15 cellular contexts compared by ENCODE assay signal in the genomic region with DNA sequence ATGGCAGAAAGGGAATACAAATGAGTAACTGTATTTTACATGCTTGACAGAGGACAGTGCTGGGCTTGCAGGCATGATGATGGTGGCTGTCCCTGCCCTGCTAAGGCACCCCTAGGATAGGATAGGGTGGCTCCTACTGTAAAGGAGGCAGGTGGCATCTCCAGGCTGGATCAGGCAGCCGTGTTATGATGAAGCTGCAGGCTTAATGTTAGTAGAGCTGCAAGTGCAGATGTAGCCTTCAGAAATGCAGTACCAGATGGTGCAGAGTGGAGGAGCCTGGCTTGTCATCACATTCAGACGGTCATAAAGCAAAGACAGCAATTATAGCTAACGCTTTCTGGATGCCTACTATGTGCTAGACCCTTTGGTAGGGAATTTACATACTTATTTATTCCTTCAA.
DNase-seq lines count a peak whose midpoint lies in the region; ATAC-seq and TF ChIP-seq lines count a peak whose summit lies in the region.
"Had no signal": no experiment of that assay in that cellular context is flagged by ENCODE, and none has a peak within 500 bp of the region (broad histone marks: within the 10 kb centered on the region; RNA-seq: fewer than 3 reads in every experiment).

No MANE protein-coding gene starts in this region.

- peaks cover 21% of the 10 kb centered on the region for H3K27me3 Mint-ChIP-seq in brain

- no peak overlapping the region for H3K4me3 ChIP-seq in right cardiac atrium (ENCODE audit: low read length)
- no peak overlapping the region for H3K4me3 ChIP-seq in breast epithelium
- H3K4me3 ChIP-seq: MG63 had no signal

- peaks cover 50% of the 10 kb centered on the region for H3K4me1 Mint-ChIP-seq in brain

- no peak for TF ChIP-seq POLR2A in breast epithelium (IDR thresholded peaks at IDR 0.05)

- H3K27ac Mint-ChIP-seq in brain, result peak overlapping the region in 4 of 5 experiments; percentile 39 to 88 (median 76)
- H3K27ac Mint-ChIP-seq: CD4-positive, alpha-beta T cell had no signal

- no peaks in the 10 kb centered on the region for H3K36me3 Mint-ChIP-seq in brain

- H3K36me3 ChIP-seq in breast epithelium, result no peaks in the 10 kb centered on the region
- H3K36me3 ChIP-seq: MG63 had no signal

- DNase-seq in right cardiac atrium (no peak), Right ventricle myocardium superior (no peak), NCI-H82 (lab: John Stamatoyannopoulos, UW) (peak; percentile 84), NCI-H526 treated with DMSO at 0.1 percent for 48 hours (lab: John Stamatoyannopoulos, UW) (no peak), COR-L47 (lab: John Stamatoyannopoulos, UW) (no peak), DMS114 treated with DMSO at 0.1 percent for 48 hours (lab: John Stamatoyannopoulos, UW; ENCODE audit: unreplicated experiment) (no peak), breast epithelium (ENCODE audit: low spot score in 2 of 2) (no peak)
- DNase-seq: CD4-positive, alpha-beta T cell; GF-D8; KG1; NCI-H1092 treated with DMSO at 0.1 percent for 48 hours; NCI-H187 treated with DMSO at 0.1 percent for 48 hours; NCI-H510A treated with DMSO at 0.1 percent for 48 hours had no signal

- H3K27ac ChIP-seq in right cardiac atrium (ENCODE audit: low read length) (no peak overlapping the region), breast epithelium (no peak overlapping the region)

- 27% methylated on average over 3 of the region's 3 CpGs for WGBS in right cardiac atrium

- intact Hi-C loops in right cardiac atrium (cut with DNase I), result no loop called here
- intact Hi-C loops in Right ventricle myocardium superior (cut with DNase I), result no loop called here
- intact Hi-C loops in breast epithelium (cut with DNase I; ENCODE audit: low total_unique reads), result no loop called here

- H3K9me3 ChIP-seq in right cardiac atrium (ENCODE audit: control insufficient read depth, low read length), result no peaks in the 10 kb centered on the region
- no peaks in the 10 kb centered on the region for H3K9me3 ChIP-seq in breast epithelium
- H3K9me3 ChIP-seq: MG63 had no signal

- H3K27me3 ChIP-seq in right cardiac atrium (ENCODE audit: control insufficient read depth, insufficient read depth) (no peaks in the 10 kb centered on the region), breast epithelium (peaks cover 0 to 2% of the 10 kb centered on the region in 2 donors)
- H3K27me3 ChIP-seq: MG63 had no signal

- TF ChIP-seq CTCF in brain (conservative IDR thresholded peaks at IDR 0.05), result peak in 1 of 2 experiments; percentile 34
- no peak for TF ChIP-seq CTCF in breast epithelium (IDR thresholded peaks at IDR 0.05)

- H3K4me1 ChIP-seq in right cardiac atrium (ENCODE audit: control insufficient read depth, insufficient read depth, low read length) (no peaks in the 10 kb centered on the region), breast epithelium (no peaks in the 10 kb centered on the region)

- peak overlapping the region in 3 of 5 experiments; percentile 26 to 53 (median 30) for H3K4me3 Mint-ChIP-seq in brain
- H3K4me3 Mint-ChIP-seq: CD4-positive, alpha-beta T cell had no signal

- ATAC-seq in right cardiac atrium, result peak; percentile 11 to 18
- ATAC-seq in Right ventricle myocardium superior (ENCODE audit: poor library complexity), result no peak

- H3K9me3 Mint-ChIP-seq in brain, result peaks cover 0 to 6% (median 0%) of the 10 kb centered on the region in 5 experiments
- H3K9me3 Mint-ChIP-seq: CD4-positive, alpha-beta T cell had no signal
